In the genomic region with DNA sequence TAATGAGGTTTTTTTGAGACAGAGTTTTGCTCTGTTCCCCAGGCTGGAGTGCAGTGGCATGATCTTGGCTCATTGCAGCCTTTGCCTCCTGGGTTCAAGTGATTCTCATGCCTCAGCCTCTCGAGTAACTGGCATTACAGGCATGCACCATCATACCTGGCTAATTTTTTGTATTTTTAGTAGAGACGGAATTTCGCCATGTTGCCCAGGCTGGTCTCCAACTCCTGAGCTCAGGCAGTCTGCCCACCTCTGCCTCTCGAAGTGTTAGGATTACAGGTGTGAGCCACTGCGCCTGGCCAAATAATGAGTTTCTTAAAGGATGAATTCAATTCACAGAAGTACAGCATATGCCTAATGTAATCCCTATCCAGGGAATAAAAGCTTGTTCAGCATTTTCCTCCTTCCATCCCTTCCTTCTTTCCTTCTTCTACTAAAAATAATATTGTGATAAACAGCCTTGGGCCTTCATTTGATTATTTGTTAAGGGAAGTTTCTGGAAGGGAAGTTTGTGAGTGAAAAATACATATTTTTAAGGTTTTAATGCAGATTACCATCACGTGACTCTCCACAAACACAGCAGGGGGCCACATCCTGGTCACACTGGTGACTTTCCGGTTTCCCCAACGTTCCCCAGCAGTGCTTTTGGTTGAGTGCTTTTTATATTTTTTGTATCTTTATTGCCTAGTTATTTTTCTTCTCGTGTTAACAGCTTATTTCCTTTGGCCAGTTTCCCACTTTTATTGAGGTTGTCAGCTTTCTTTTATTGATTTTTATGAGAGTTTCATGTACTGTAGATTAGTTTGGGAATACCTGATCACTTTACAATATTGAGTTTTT, we compare ENCODE assay signal across 1 cellular context.
TF ChIP-seq lines count a peak whose summit lies in the region.

No MANE protein-coding gene starts in this region.

TF ChIP-seq in GM23338, 12 proteins besides CTCF, POLR2A, EP300 and RAD21:
- no peak for TF ChIP-seq REST (IDR thresholded peaks at IDR 0.05; ENCODE audit: unreplicated experiment)
- TF ChIP-seq CREB1 (CRISPR knock-in tag; IDR thresholded peaks at IDR 0.05; ENCODE audit: low read depth) = no peak
- no peak for TF ChIP-seq EZH2phosphoT487 (IDR thresholded peaks at IDR 0.05; ENCODE audit: unreplicated experiment)
- no peak for TF ChIP-seq POLR2AphosphoS5 (IDR thresholded peaks at IDR 0.05; ENCODE audit: low read depth)
- no peak for TF ChIP-seq ETS1 (IDR thresholded peaks at IDR 0.05)
- no peak for TF ChIP-seq STAT1 (IDR thresholded peaks at IDR 0.05; ENCODE audit: unreplicated experiment)
- TF ChIP-seq ZNF331 (CRISPR knock-in tag; IDR thresholded peaks at IDR 0.05; ENCODE audit: low read depth) = no peak
